Comparison of ENCODE assay signal across 10 cellular contexts in the genomic region with DNA sequence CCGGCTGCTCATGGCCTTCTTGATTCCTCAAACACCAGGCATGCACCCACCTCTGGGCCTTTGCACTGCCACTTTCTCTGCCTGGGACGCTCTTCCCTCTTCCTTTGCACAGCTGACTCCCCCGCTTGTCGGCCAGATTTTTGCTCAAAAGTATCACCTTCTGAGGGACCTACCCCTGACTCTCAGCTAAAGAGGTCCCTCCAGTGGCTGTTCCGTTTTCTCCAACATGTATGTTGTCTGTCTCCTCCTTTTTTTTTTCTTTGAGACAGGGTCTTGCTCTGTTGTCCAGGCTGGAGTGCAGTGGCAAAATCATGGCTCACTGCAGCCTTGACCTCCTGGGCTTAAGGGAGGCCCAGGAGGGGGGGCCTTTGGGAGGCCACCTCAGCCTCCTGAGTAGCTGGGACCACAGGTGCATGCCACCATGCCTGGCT. TPM values are rescaled to one million over a fixed set of nuclear protein-coding genes. Genes with fewer than 3 reads are reported as not detected.
DNase-seq lines count a peak whose midpoint lies in the region; ATAC-seq and TF ChIP-seq lines count a peak whose summit lies in the region.
"Not testable (repeated sequence)": the region's sequence is repeated elsewhere in the genome, so short reads cannot be mapped to it uniquely, and the experiment has no call there.
"Had no signal": no experiment of that assay in that cellular context is flagged by ENCODE, and none has a peak within 500 bp of the region (broad histone marks: within the 10 kb centered on the region; RNA-seq: fewer than 3 reads in every experiment).

No MANE protein-coding gene starts in this region.

- H3K27me3 ChIP-seq in CD4-positive, CD25-positive, alpha-beta regulatory T cell (ENCODE audit: control insufficient read depth, insufficient read depth, low read length); sigmoid colon: not testable (repeated sequence)

- TF ChIP-seq CTCF in GM13977 (IDR thresholded peaks at IDR 0.05; ENCODE audit: extremely low read depth, insufficient read depth, missing control alignments), result peak; percentile 5
- not testable (repeated sequence) for TF ChIP-seq CTCF in NB4 (IDR thresholded peaks at IDR 0.05; ENCODE audit: low read depth, low read length); sigmoid colon (IDR thresholded peaks at IDR 0.05)

- DNase-seq in CD4-positive, CD25-positive, alpha-beta regulatory T cell, result peak in 1 of 3 donors; percentile 27
- not testable (repeated sequence) for DNase-seq in GM13977 (ENCODE audit: low spot score); central memory CD8-positive, alpha-beta T cell (ENCODE audit: low spot score in 2 of 2); memory B cell (ENCODE audit: low spot score in 2 of 2)
- DNase-seq in NB4 (ENCODE audit: low read depth) (peak; percentile 51), SK-MEL-5 (ENCODE audit: low read depth, low spot score) (peak; percentile 22), sigmoid colon (peak; percentile 32)
- peak; percentile 44 for DNase-seq in activated CD8-positive, alpha-beta memory T cell treated with anti-CD3 and anti-CD28 coated beads, Interleukin-2, amount 10 ng/mL, durations not matched to agents 7 days and 5 days

- not testable (repeated sequence) for H3K9me3 Mint-ChIP-seq in CD4-positive, CD25-positive, alpha-beta regulatory T cell; activated CD8-positive, alpha-beta memory T cell treated with anti-CD3 and anti-CD28 coated beads, Interleukin-2, amount 10 ng/mL, durations not matched to agents 7 days and 5 days (ENCODE audit: low read depth); central memory CD8-positive, alpha-beta T cell; memory B cell

- not testable (repeated sequence) for H3K36me3 ChIP-seq in CD4-positive, CD25-positive, alpha-beta regulatory T cell (ENCODE audit: control insufficient read depth, insufficient read depth, low read length); sigmoid colon

- 91% methylated on average over 5 of the region's 5 CpGs for WGBS in sigmoid colon, 2 donors

- TF ChIP-seq EP300 in sigmoid colon (IDR thresholded peaks at IDR 0.05), result not testable (repeated sequence)

- not testable (repeated sequence) for H3K4me3 ChIP-seq in CD4-positive, CD25-positive, alpha-beta regulatory T cell (ENCODE audit: low read depth, low read length); NB4 (ENCODE audit: low read depth, low read length); sigmoid colon

- not testable (repeated sequence) for H3K9me3 ChIP-seq in CD4-positive, CD25-positive, alpha-beta regulatory T cell (ENCODE audit: control insufficient read depth in 2 of 2, low read length in 2 of 2); sigmoid colon

- peaks cover 0 to 38% (median 11%) of the 10 kb centered on the region in 4 donors for H3K4me1 Mint-ChIP-seq in CD4-positive, CD25-positive, alpha-beta regulatory T cell
- H3K4me1 Mint-ChIP-seq in activated CD8-positive, alpha-beta memory T cell treated with anti-CD3 and anti-CD28 coated beads, Interleukin-2, amount 10 ng/mL, durations not matched to agents 7 days and 5 days, result peaks cover 21% of the 10 kb centered on the region
- peaks cover 25% of the 10 kb centered on the region for H3K4me1 Mint-ChIP-seq in central memory CD8-positive, alpha-beta T cell
- peaks cover 19% of the 10 kb centered on the region for H3K4me1 Mint-ChIP-seq in memory B cell

- not testable (repeated sequence) for H3K27me3 Mint-ChIP-seq in CD4-positive, CD25-positive, alpha-beta regulatory T cell; activated CD8-positive, alpha-beta memory T cell treated with anti-CD3 and anti-CD28 coated beads, Interleukin-2, amount 10 ng/mL, durations not matched to agents 7 days and 5 days; central memory CD8-positive, alpha-beta T cell; memory B cell

- not testable (repeated sequence) for TF ChIP-seq POLR2A in NB4 (IDR thresholded peaks at IDR 0.05; ENCODE audit: extremely low read depth, insufficient read length); sigmoid colon (IDR thresholded peaks at IDR 0.05)

- in situ Hi-C loops in GM13977 (cut with MboI; ENCODE audit: low pct_unique_long_range_greater_than_20kb, low sequenced_read_pairs, unreplicated experiment); SK-MEL-5 (cut with HindIII; ENCODE audit: low pct_unique_long_range_greater_than_20kb, low sequenced_read_pairs): not testable (repeated sequence)

- ATAC-seq in CD4-positive, CD25-positive, alpha-beta regulatory T cell (ENCODE audit: low read depth in 2 of 2); activated CD8-positive, alpha-beta memory T cell treated with anti-CD3 and anti-CD28 coated beads, Interleukin-2, amount 10 ng/mL, durations not matched to agents 7 days and 5 days; central memory CD8-positive, alpha-beta T cell (replicated peaks; ENCODE audit: extremely low read depth, poor library complexity, severe bottlenecking); memory B cell (ENCODE audit: low read depth): not testable (repeated sequence)

- peak overlapping the region in 2 of 3 donors; percentile 68 to 81 for H3K27ac Mint-ChIP-seq in CD4-positive, CD25-positive, alpha-beta regulatory T cell
- H3K27ac Mint-ChIP-seq in activated CD8-positive, alpha-beta memory T cell treated with anti-CD3 and anti-CD28 coated beads, Interleukin-2, amount 10 ng/mL, durations not matched to agents 7 days and 5 days, result not testable (repeated sequence)
- peak overlapping the region; percentile 77 for H3K27ac Mint-ChIP-seq in central memory CD8-positive, alpha-beta T cell (ENCODE audit: low read depth)
- peak overlapping the region; percentile 3 for H3K27ac Mint-ChIP-seq in memory B cell

- not testable (repeated sequence) for H3K36me3 Mint-ChIP-seq in CD4-positive, CD25-positive, alpha-beta regulatory T cell; activated CD8-positive, alpha-beta memory T cell treated with anti-CD3 and anti-CD28 coated beads, Interleukin-2, amount 10 ng/mL, durations not matched to agents 7 days and 5 days; central memory CD8-positive, alpha-beta T cell (ENCODE audit: insufficient read depth); memory B cell

- H3K4me1 ChIP-seq in CD4-positive, CD25-positive, alpha-beta regulatory T cell (ENCODE audit: control insufficient read depth, insufficient read depth, low read length, poor library complexity, severe bottlenecking), result peaks cover 16% of the 10 kb centered on the region
- H3K4me1 ChIP-seq in sigmoid colon, result peaks cover 0 to 21% (median 16%) of the 10 kb centered on the region in 4 donors

- peak overlapping the region; percentile 88 to 98 (median 90) for H3K4me3 Mint-ChIP-seq in CD4-positive, CD25-positive, alpha-beta regulatory T cell
- H3K4me3 Mint-ChIP-seq in activated CD8-positive, alpha-beta memory T cell treated with anti-CD3 and anti-CD28 coated beads, Interleukin-2, amount 10 ng/mL, durations not matched to agents 7 days and 5 days, result peak overlapping the region; percentile 67
- H3K4me3 Mint-ChIP-seq in central memory CD8-positive, alpha-beta T cell, result peak overlapping the region; percentile 93
- peak overlapping the region; percentile 84 for H3K4me3 Mint-ChIP-seq in memory B cell

- CTCF ChIA-PET in activated CD8-positive, alpha-beta memory T cell treated with anti-CD3 and anti-CD28 coated beads, Interleukin-2, amount 10 ng/mL, durations not matched to agents 7 days and 5 days (lab: Charles Lee), result interaction anchor here (1.1 to 1.4 kb wide), 2 partner anchors 57 to 419 kb away, joined by 3 to 4 read pairs; a partner anchor contains a TSS

- not testable (repeated sequence) for H3K27ac ChIP-seq in CD4-positive, CD25-positive, alpha-beta regulatory T cell (ENCODE audit: insufficient read depth, low read length, poor library complexity, severe bottlenecking)
- peak overlapping the region in 2 of 4 donors; percentile 88 for H3K27ac ChIP-seq in sigmoid colon

- intact Hi-C loops in sigmoid colon (cut with DNase I), result not testable (repeated sequence)

RNA-seq across cellular contexts. Expression of a gene that starts 16.6 kb away (rescaled TPM):
- total RNA-seq in CD4-positive, CD25-positive, alpha-beta regulatory T cell, result 3,278 TPM
- 10 to 100 TPM in 1 of 4 donors, not detected in 3; 23.7 TPM for polyA plus RNA-seq in CD4-positive, CD25-positive, alpha-beta regulatory T cell
- under 0.01 TPM in 1 of 2 replicates, not detected in the other for total RNA-seq in SK-MEL-5 (2014; rRNA removed; shearing (Covaris generic))
- polyA plus RNA-seq in SK-MEL-5 (2015; cell fraction: cytosol; rRNA removed), result not detected in 2 replicates
- polyA plus RNA-seq in SK-MEL-5 (2015; cell fraction: nucleus; rRNA removed), result not detected in 2 replicates
- 1,000 to 10,000 TPM in 1 of 2 experiments, 100 to 1,000 TPM in 1; 922 to 3,744 TPM for total RNA-seq in activated CD8-positive, alpha-beta memory T cell treated with anti-CD3 and anti-CD28 coated beads, Interleukin-2, amount 10 ng/mL, durations not matched to agents 7 days and 5 days
- total RNA-seq in sigmoid colon, result under 1 TPM; under 0.01 TPM
- not detected for polyA plus RNA-seq in sigmoid colon
- total RNA-seq: H4 had no signal
- polyA plus RNA-seq: aorta had no signal

RNA-seq across cellular contexts. Expression of a gene that starts 57.0 kb away (rescaled TPM):
- total RNA-seq in CD4-positive, CD25-positive, alpha-beta regulatory T cell, result 147 TPM
- 100 to 1,000 TPM; 276 to 323 (median 303) TPM for polyA plus RNA-seq in CD4-positive, CD25-positive, alpha-beta regulatory T cell
- total RNA-seq in SK-MEL-5 (2014; rRNA removed; shearing (Covaris generic)), result 36.2 and 40.7 TPM in 2 replicates
- polyA plus RNA-seq in SK-MEL-5 (2015; cell fraction: cytosol; rRNA removed), result 23.4 and 23.7 TPM in 2 replicates
- 15.2 and 29.4 TPM in 2 replicates for polyA plus RNA-seq in SK-MEL-5 (2015; cell fraction: nucleus; rRNA removed)
- 10 to 100 TPM; 71.0 to 88.3 TPM for total RNA-seq in activated CD8-positive, alpha-beta memory T cell treated with anti-CD3 and anti-CD28 coated beads, Interleukin-2, amount 10 ng/mL, durations not matched to agents 7 days and 5 days
- 10 to 100 TPM; 22.8 to 38.0 (median 31.2) TPM for total RNA-seq in sigmoid colon
- 10 to 100 TPM; 54.7 to 59.2 (median 59.1) TPM for polyA plus RNA-seq in sigmoid colon

Comparison
In these comparisons a context has a peak if more than half of its experiments do, and no peak if none do; other contexts are left out.
1. RNA of a gene that starts 16.6 kb away (total RNA-seq): 922 to 3,744 TPM in activated CD8-positive, alpha-beta memory T cell treated with anti-CD3 and anti-CD28 coated beads, Interleukin-2, amount 10 ng/mL, durations not matched to agents 7 days and 5 days and 3,278 TPM in CD4-positive, CD25-positive, alpha-beta regulatory T cell (single experiment); under 0.01 TPM in SK-MEL-5 and under 0.01 TPM in sigmoid colon; every median in the first group is over 100 times any median in the second.
2. Peak in every context shown above with its lines, with median percentiles within 50 percentile points of each other: H3K4me3 Mint-ChIP-seq.